In the genomic region with DNA sequence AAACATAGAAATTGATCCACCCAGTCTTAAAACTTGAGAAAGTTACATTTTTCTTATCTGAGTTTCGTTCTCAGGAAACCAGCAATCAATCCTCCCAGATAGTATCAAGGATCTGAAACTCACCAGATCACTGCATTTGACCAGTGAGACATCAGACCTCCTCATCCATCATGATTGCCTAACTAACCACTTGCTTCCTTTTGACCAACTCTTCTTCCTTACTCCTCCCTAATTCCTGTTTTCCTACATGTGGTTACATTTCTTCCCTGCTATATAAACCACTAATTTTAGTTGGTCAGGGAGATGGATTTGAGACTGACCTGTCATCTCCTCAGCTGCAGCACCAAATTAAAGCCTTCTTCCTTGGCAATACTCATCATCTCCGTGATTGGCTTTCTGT, we compare ENCODE assay signal across 11 cellular contexts.
"Had no signal": no experiment of that assay in that cellular context is flagged by ENCODE, and none has a peak within 500 bp of the region (broad histone marks: within the 10 kb centered on the region; RNA-seq: fewer than 3 reads in every experiment).

No MANE protein-coding gene starts in this region.

- DNase-seq: GM23248, GOT3, H7, HFFc6, IMR-90, KG1 had no signal

- H3K27ac ChIP-seq: GM23248, HL-60 had no signal

- H2AFZ ChIP-seq: GM23248 had no signal

- H3K36me3 ChIP-seq: HAP-1 had no signal

- FAIRE-seq: HTR-8/SVneo, K562 had no signal

- ATAC-seq: HCT116, K562 had no signal

- H3K4me3 Mint-ChIP-seq: HFFc6 had no signal

- H3K4me1 ChIP-seq: HAP-1 had no signal

- H3K27ac Mint-ChIP-seq: HFFc6 had no signal

- H3K9me3 ChIP-seq: HAP-1 had no signal

- H3K9ac ChIP-seq: GM23248 had no signal

- H3K4me3 ChIP-seq: GM23248, HAP-1, K562 had no signal
